ENCODE assay signal across 19 cellular contexts in the genomic region with DNA sequence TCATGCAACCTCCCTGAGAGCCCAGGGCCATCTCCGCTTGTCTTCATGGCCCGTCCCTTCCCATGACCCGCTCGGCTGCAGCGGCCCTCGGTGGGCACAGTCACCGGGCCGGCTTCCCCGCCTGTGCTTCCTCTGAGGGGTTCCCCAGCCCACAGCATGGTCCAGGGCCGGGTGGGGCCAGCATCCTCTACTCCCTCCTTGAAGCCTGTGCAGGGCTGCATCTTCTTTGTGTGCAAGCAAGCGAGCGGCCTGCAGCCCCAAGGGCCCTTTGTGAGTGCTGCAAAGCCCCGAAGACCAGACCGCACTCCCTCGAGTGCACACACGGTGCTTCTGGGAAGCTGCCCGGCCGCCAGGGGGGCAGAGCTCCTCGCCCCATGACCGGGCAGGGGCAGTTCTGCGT.
A peak's percentile ranks its signal among the peaks of the same experiment; 100 is the strongest.
DNase-seq lines count a peak whose midpoint lies in the region; ATAC-seq and TF ChIP-seq lines count a peak whose summit lies in the region.
"Had no signal": no experiment of that assay in that cellular context is flagged by ENCODE, and none has a peak within 500 bp of the region (broad histone marks: within the 10 kb centered on the region; RNA-seq: fewer than 3 reads in every experiment).

No MANE protein-coding gene starts in this region.

- H3K27ac Mint-ChIP-seq in CD14-positive monocyte (no peak overlapping the region), chondrocyte (ENCODE audit: unreplicated experiment) (no peak overlapping the region)
- H3K27ac Mint-ChIP-seq: B cell; CD4-positive, alpha-beta memory T cell; HFFc6 had no signal

- H3K4me3 Mint-ChIP-seq in CD14-positive monocyte (no peak overlapping the region), chondrocyte (ENCODE audit: unreplicated experiment) (no peak overlapping the region)
- H3K4me3 Mint-ChIP-seq: B cell; CD4-positive, alpha-beta memory T cell; HFFc6 had no signal

- intact Hi-C loops in CD14-positive monocyte (cut with micrococcal nuclease) (no loop called here), lower lobe of right lung (cut with DNase I) (no loop called here), ovary (cut with DNase I) (no loop called here)

- no peak for TF ChIP-seq POLR2A in ovary (IDR thresholded peaks at IDR 0.05)

- peaks cover 44% of the 10 kb centered on the region for H3K27me3 ChIP-seq in BLaER1
- peaks cover 37% of the 10 kb centered on the region for H3K27me3 ChIP-seq in lower lobe of right lung (ENCODE audit: low read depth)
- peaks cover 2% of the 10 kb centered on the region for H3K27me3 ChIP-seq in brain microvascular endothelial cell (replicated peaks)
- H3K27me3 ChIP-seq in ovary, result no peaks in the 10 kb centered on the region

- WGBS in ovary, 3 donors, result 83 to 87% (median 85%) methylated on average over 17 to 21 of the region's 21 CpGs

- H3K4me3 ChIP-seq in BLaER1 (peak overlapping the region; percentile 12; the same call in 1 of the 2 replicates), lower lobe of right lung (no peak overlapping the region), brain microvascular endothelial cell (ENCODE audit: low read depth, low read length) (no peak overlapping the region), ovary (no peak overlapping the region)

- H3K4me2 ChIP-seq in BLaER1, result peak overlapping the region; percentile 88

- H4K20me1 ChIP-seq in BLaER1, result peaks cover 67% of the 10 kb centered on the region

- H3K4me1 Mint-ChIP-seq in CD14-positive monocyte (peaks cover 4% of the 10 kb centered on the region), chondrocyte (ENCODE audit: low read depth) (peaks cover 3% of the 10 kb centered on the region)
- H3K4me1 Mint-ChIP-seq: B cell had no signal

- in situ Hi-C loops in brain microvascular endothelial cell (cut with HindIII; ENCODE audit: low pct_ligation_motif_present, low sequenced_read_pairs), result no loop called here

- no peak for TF ChIP-seq EP300 in ovary (IDR thresholded peaks at IDR 0.05)

- H3K36me3 ChIP-seq in BLaER1 (no peaks in the 10 kb centered on the region), lower lobe of right lung (no peaks in the 10 kb centered on the region), brain microvascular endothelial cell (replicated peaks) (no peaks in the 10 kb centered on the region), ovary (no peaks in the 10 kb centered on the region)

- DNase-seq in CD14-positive monocyte (ENCODE audit: low spot score), result peak; percentile 23
- peak; percentile 84 for DNase-seq in chondrocyte (ENCODE audit: low spot score)
- DNase-seq in lower lobe of right lung, result peak; percentile 35
- DNase-seq in brain microvascular endothelial cell, result no peak
- DNase-seq in UCSD-AML1 (lab: John Stamatoyannopoulos, UW; ENCODE audit: unreplicated experiment), result no peak
- DNase-seq in ovary, result no peak
- DNase-seq: CD4-positive, alpha-beta memory T cell; DMS153; DMS79; GDM1; GOT3; H7; HFFc6 had no signal

- no peaks in the 10 kb centered on the region for H3K9me3 ChIP-seq in BLaER1
- no peaks in the 10 kb centered on the region for H3K9me3 ChIP-seq in lower lobe of right lung
- H3K9me3 ChIP-seq in ovary, result no peaks in the 10 kb centered on the region

- H3K36me3 Mint-ChIP-seq in CD14-positive monocyte (no peaks in the 10 kb centered on the region), chondrocyte (ENCODE audit: low read depth) (no peaks in the 10 kb centered on the region)
- H3K36me3 Mint-ChIP-seq: CD4-positive, alpha-beta memory T cell had no signal

- no peak for TF ChIP-seq CTCF in CD14-positive monocyte (IDR thresholded peaks at IDR 0.05)
- no peak for TF ChIP-seq CTCF in chondrocyte (IDR thresholded peaks at IDR 0.05)
- TF ChIP-seq CTCF in lower lobe of right lung (IDR thresholded peaks at IDR 0.05), result no peak
- no peak for TF ChIP-seq CTCF in brain microvascular endothelial cell (IDR thresholded peaks at IDR 0.05; ENCODE audit: low read depth, low read length, missing control alignments)
- no peak for TF ChIP-seq CTCF in ovary (IDR thresholded peaks at IDR 0.05)

- H3K27me3 Mint-ChIP-seq in CD14-positive monocyte (ENCODE audit: low read depth in 3 of 3) (peaks cover 5 to 21% (median 13%) of the 10 kb centered on the region in 3 donors), chondrocyte (ENCODE audit: low read depth) (peaks cover 15% of the 10 kb centered on the region)

- ATAC-seq in lower lobe of right lung (no peak), GM18520 (IDR thresholded peaks at IDR 0.05; ENCODE audit: unreplicated experiment) (no peak)
- ATAC-seq: HCT116 had no signal

- H3K9ac ChIP-seq in BLaER1, result no peak overlapping the region

- H3K27ac ChIP-seq in BLaER1, result no peak overlapping the region
- no peak overlapping the region for H3K27ac ChIP-seq in lower lobe of right lung
- H3K27ac ChIP-seq in brain microvascular endothelial cell, result no peak overlapping the region
- no peak overlapping the region for H3K27ac ChIP-seq in ovary
- H3K27ac ChIP-seq: C4-2B, HL-60 had no signal

- H3K9me3 Mint-ChIP-seq in CD14-positive monocyte (peaks cover 0 to 55% (median 12%) of the 10 kb centered on the region in 7 donors), chondrocyte (ENCODE audit: low read depth) (no peaks in the 10 kb centered on the region)

- peaks cover 90% of the 10 kb centered on the region for H3K4me1 ChIP-seq in BLaER1
- H3K4me1 ChIP-seq in lower lobe of right lung, result no peaks in the 10 kb centered on the region
- H3K4me1 ChIP-seq in ovary (ENCODE audit: insufficient read depth), result peaks cover 3% of the 10 kb centered on the region

Comparison
In these comparisons a context has a peak if more than half of its experiments do, and no peak if none do; other contexts are left out.
1. DNase-seq: peak in CD14-positive monocyte (single experiment), chondrocyte (single experiment) and lower lobe of right lung (single experiment); none in brain microvascular endothelial cell (single experiment), UCSD-AML1 (single experiment) and ovary (0 of 5).